13 cellular contexts compared by ENCODE assay signal in genomic region chr6:169190144-169190584, GRCh38.
A peak's percentile ranks its signal among the peaks of the same experiment; 100 is the strongest.
DNase-seq lines count a peak whose midpoint lies in the region; ATAC-seq and TF ChIP-seq lines count a peak whose summit lies in the region.
"Had no signal": no experiment of that assay in that cellular context is flagged by ENCODE, and none has a peak within 500 bp of the region (broad histone marks: within the 10 kb centered on the region; RNA-seq: fewer than 3 reads in every experiment).

No MANE protein-coding gene starts in this region.

- no TSS peak for BruUV-seq in PC-3 (replicated peaks; lab: Mats Ljungman, UMichigan)

- H3K9ac ChIP-seq in PC-3 (ENCODE audit: low read length): no peak overlapping the region
- H3K9ac ChIP-seq: BLaER1 had no signal

- DNase-seq in AG09309 (ENCODE audit: low read depth) (peak; percentile 98), ascending aorta (ENCODE audit: low spot score in 2 of 2) (peak; percentile 55 to 95), right atrium auricular region (ENCODE audit: low spot score) (peak; percentile 87), sigmoid colon (peak; percentile 89), PC-3 (no peak)
- no peak for DNase-seq in activated effector memory CD4-positive, alpha-beta T cell treated with Interleukin-2 at 50 U/mL for 16 hours
- DNase-seq: activated CD4-positive, alpha-beta T cell treated with anti-CD3 and anti-CD28 coated beads, Interleukin-2, amount 50 U/mL, for 4 hours; NCI-H2171 treated with DMSO at 0.1 percent for 48 hours; stimulated activated CD4-positive, alpha-beta T cell treated with anti-CD3 and anti-CD28 coated beads, Interleukin-2, amount 100 ng/mL, for 48 hours had no signal

- no peak overlapping the region for H3K4me3 ChIP-seq in AG09309 (ENCODE audit: control insufficient read depth, low read depth, low read length)
- H3K4me3 ChIP-seq in ascending aorta: no peak overlapping the region
- H3K4me3 ChIP-seq in right atrium auricular region: no peak overlapping the region
- no peak overlapping the region for H3K4me3 ChIP-seq in sigmoid colon
- no peak overlapping the region for H3K4me3 ChIP-seq in PC-3 (ENCODE audit: low read length)
- H3K4me3 ChIP-seq: BLaER1 had no signal

- H3K27me3 ChIP-seq in ascending aorta (no peaks in the 10 kb centered on the region), right atrium auricular region (no peaks in the 10 kb centered on the region), sigmoid colon (no peaks in the 10 kb centered on the region), PC-3 (ENCODE audit: low read length) (no peaks in the 10 kb centered on the region)
- H3K27me3 ChIP-seq: BLaER1 had no signal

- no peak for ATAC-seq in PC-3
- ATAC-seq in HG03342 (IDR thresholded peaks at IDR 0.05; ENCODE audit: unreplicated experiment): no peak
- ATAC-seq in HG03469 (IDR thresholded peaks at IDR 0.05; ENCODE audit: unreplicated experiment): no peak

- no peaks in the 10 kb centered on the region for H4K20me1 ChIP-seq in PC-3 (ENCODE audit: low read length)
- H4K20me1 ChIP-seq: BLaER1 had no signal

- no peak for TF ChIP-seq CTCF in AG09309 (IDR thresholded peaks at IDR 0.05; ENCODE audit: control insufficient read depth, insufficient read depth, low read depth, low read length, missing control alignments)
- TF ChIP-seq CTCF in ascending aorta (IDR thresholded peaks at IDR 0.05): no peak
- TF ChIP-seq CTCF in right atrium auricular region (IDR thresholded peaks at IDR 0.05): no peak
- no peak for TF ChIP-seq CTCF in sigmoid colon (IDR thresholded peaks at IDR 0.05)
- TF ChIP-seq CTCF in PC-3 (conservative IDR thresholded peaks at IDR 0.05; ENCODE audit: low read depth, low read length): no peak

- no peaks in the 10 kb centered on the region for H3K9me3 ChIP-seq in ascending aorta
- no peaks in the 10 kb centered on the region for H3K9me3 ChIP-seq in right atrium auricular region
- no peaks in the 10 kb centered on the region for H3K9me3 ChIP-seq in sigmoid colon
- no peaks in the 10 kb centered on the region for H3K9me3 ChIP-seq in PC-3 (ENCODE audit: low read length)

- peaks cover 10 to 39% of the 10 kb centered on the region in 2 donors for H3K4me1 ChIP-seq in ascending aorta
- H3K4me1 ChIP-seq in right atrium auricular region: peaks cover 0 to 22% of the 10 kb centered on the region in 2 donors
- peaks cover 0 to 21% (median 2%) of the 10 kb centered on the region in 4 donors for H3K4me1 ChIP-seq in sigmoid colon
- H3K4me1 ChIP-seq in PC-3 (ENCODE audit: insufficient read depth, low read length): no peaks in the 10 kb centered on the region

- H2AFZ ChIP-seq in PC-3 (ENCODE audit: low read length): no peak overlapping the region

- no peaks in the 10 kb centered on the region for H3K9me2 ChIP-seq in PC-3 (replicated peaks; ENCODE audit: low read length)

- H3K79me2 ChIP-seq in PC-3 (ENCODE audit: low read length): no peaks in the 10 kb centered on the region

- intact Hi-C loops in ascending aorta (cut with DNase I) (loop anchor here (1.0 to 2.0 kb wide), 3 partner anchors 18 to 143 kb away; no protein-coding TSS in a partner anchor), sigmoid colon (cut with DNase I) (no loop called here), PC-3 (cut with micrococcal nuclease) (no loop called here)

- CTCF ChIA-PET in PC-3 (lab: Charles Lee): no interaction called here

- H3K27ac ChIP-seq in ascending aorta (peak overlapping the region; percentile 81 to 87), right atrium auricular region (peak overlapping the region; percentile 53 to 64), sigmoid colon (peak overlapping the region; percentile 39 to 58 (median 52)), PC-3 (ENCODE audit: low read length) (no peak overlapping the region)
- H3K27ac ChIP-seq: BLaER1, epithelial cell of prostate had no signal

- H3K4me2 ChIP-seq in PC-3 (ENCODE audit: low read length): no peak overlapping the region
- H3K4me2 ChIP-seq: BLaER1 had no signal

- no peak for TF ChIP-seq POLR2A in sigmoid colon (IDR thresholded peaks at IDR 0.05)

- POLR2A ChIA-PET in PC-3 (lab: Charles Lee; ENCODE audit: unreplicated experiment): no interaction called here

- no peaks in the 10 kb centered on the region for H3F3A ChIP-seq in PC-3 (ENCODE audit: low read length, unreplicated experiment)

- no peaks in the 10 kb centered on the region for H3K36me3 ChIP-seq in ascending aorta
- no peaks in the 10 kb centered on the region for H3K36me3 ChIP-seq in right atrium auricular region
- no peaks in the 10 kb centered on the region for H3K36me3 ChIP-seq in sigmoid colon
- H3K36me3 ChIP-seq in PC-3 (ENCODE audit: low read depth, low read length): no peaks in the 10 kb centered on the region
- H3K36me3 ChIP-seq: BLaER1 had no signal

- TF ChIP-seq EP300 in sigmoid colon (IDR thresholded peaks at IDR 0.05): no peak

- WGBS in sigmoid colon, 2 donors: 72 to 79% methylated on average over 8 of the region's 8 CpGs

Comparison
In these comparisons a context has a peak if more than half of its experiments do, and no peak if none do; other contexts are left out.
1. DNase-seq: peak in AG09309 (single experiment), ascending aorta (2 of 2), right atrium auricular region (single experiment) and sigmoid colon (single experiment); none in PC-3 (single experiment) and activated effector memory CD4-positive, alpha-beta T cell treated with Interleukin-2 at 50 U/mL for 16 hours (single experiment).